33 cellular contexts compared by ENCODE assay signal in genomic region chr17:16222406-16222805, GRCh38.
"Had no signal": no experiment of that assay in that cellular context is flagged by ENCODE, and none has a peak within 500 bp of the region (broad histone marks: within the 10 kb centered on the region; RNA-seq: fewer than 3 reads in every experiment).

No MANE protein-coding gene starts in this region.

- H3K4me1 Mint-ChIP-seq: activated T-helper 17 cell treated with anti-CD3 and anti-CD28 coated beads, Interleukin-2, amount 50 U/mL, for 72 hours had no signal

- H3K27ac ChIP-seq: brain microvascular endothelial cell, KMS-11, Peyer's patch, WERI-Rb-1 had no signal

- H3K4me3 Mint-ChIP-seq: activated CD4-positive, alpha-beta memory T cell treated with anti-CD3 and anti-CD28 coated beads, Interleukin-2, amount 10 ng/mL, durations not matched to agents 7 days and 5 days; activated naive CD8-positive, alpha-beta T cell treated with anti-CD3 and anti-CD28 coated beads for 36 hours; activated T-cell treated with anti-CD3 and anti-CD28 coated beads, Interleukin-2, amount 50 U/mL, for 72 hours; activated T-helper 17 cell treated with anti-CD3 and anti-CD28 coated beads, Interleukin-2, amount 50 U/mL, for 72 hours had no signal

- H3K27me3 Mint-ChIP-seq: activated CD4-positive, alpha-beta memory T cell treated with anti-CD3 and anti-CD28 coated beads, Interleukin-2, amount 10 ng/mL, durations not matched to agents 7 days and 5 days; activated naive CD8-positive, alpha-beta T cell treated with anti-CD3 and anti-CD28 coated beads for 36 hours; activated T-helper 17 cell treated with anti-CD3 and anti-CD28 coated beads, Interleukin-2, amount 50 U/mL, for 72 hours had no signal

- ATAC-seq: activated T-cell treated with anti-CD3 and anti-CD28 coated beads, Interleukin-2, amount 50 U/mL, for 72 hours; activated T-helper 17 cell treated with anti-CD3 and anti-CD28 coated beads, Interleukin-2, amount 50 U/mL, for 72 hours had no signal

- H3K4me2 ChIP-seq: KMS-11 had no signal

- H3K9me3 Mint-ChIP-seq: activated CD4-positive, alpha-beta memory T cell treated with anti-CD3 and anti-CD28 coated beads, Interleukin-2, amount 10 ng/mL, durations not matched to agents 7 days and 5 days; activated naive CD8-positive, alpha-beta T cell treated with anti-CD3 and anti-CD28 coated beads for 36 hours; activated T-cell treated with anti-CD3 and anti-CD28 coated beads, Interleukin-2, amount 50 U/mL, for 72 hours; activated T-helper 17 cell treated with anti-CD3 and anti-CD28 coated beads, Interleukin-2, amount 50 U/mL, for 72 hours had no signal

- H3K27me3 ChIP-seq: brain microvascular endothelial cell, MG63, Peyer's patch had no signal

- H3K9me3 ChIP-seq: MG63, Peyer's patch had no signal

- H3K9ac ChIP-seq: KMS-11 had no signal

- H3K27ac Mint-ChIP-seq: activated CD4-positive, alpha-beta memory T cell treated with anti-CD3 and anti-CD28 coated beads, Interleukin-2, amount 10 ng/mL, durations not matched to agents 7 days and 5 days; activated naive CD8-positive, alpha-beta T cell treated with anti-CD3 and anti-CD28 coated beads for 36 hours; activated T-helper 17 cell treated with anti-CD3 and anti-CD28 coated beads, Interleukin-2, amount 50 U/mL, for 72 hours had no signal

- H3K36me3 ChIP-seq: brain microvascular endothelial cell, Peyer's patch had no signal

- H3K4me3 ChIP-seq: MG63, Peyer's patch had no signal

- DNase-seq: activated CD4-positive, alpha-beta memory T cell treated with anti-CD3 and anti-CD28 coated beads, Interleukin-2, amount 10 ng/mL, durations not matched to agents 7 days and 5 days; activated CD4-positive, alpha-beta T cell treated with anti-CD3 and anti-CD28 coated beads for 1 hour; activated CD4-positive, alpha-beta T cell treated with anti-CD3 and anti-CD28 coated beads for 48 hours; activated CD4-positive, CD25-positive, alpha-beta regulatory T cell; activated CD8-positive, alpha-beta memory T cell treated with anti-CD3 and anti-CD28 coated beads for 24 hours; activated effector memory CD4-positive, alpha-beta T cell treated with anti-CD3 and anti-CD28 coated beads, Interleukin-2, amount 50 U/mL, for 16 hours; activated naive CD4-positive, alpha-beta T cell; activated naive CD4-positive, alpha-beta T cell treated with anti-CD3 and anti-CD28 coated beads, Interleukin-2, amount 50 U/mL, for 16 hours; activated naive CD8-positive, alpha-beta T cell treated with anti-CD3 and anti-CD28 coated beads for 36 hours; activated T-cell treated with anti-CD3 and anti-CD28 coated beads, Interleukin-2, amount 50 U/mL, for 1 hour; activated T-cell treated with anti-CD3 and anti-CD28 coated beads, Interleukin-2, amount 50 U/mL, for 72 hours; amniotic stem cell; aorta; central memory CD4-positive, alpha-beta T cell; NCI-H1048; NCI-H1436 treated with DMSO at 0.1 percent for 48 hours; NCI-H1694 treated with DMSO at 0.1 percent for 48 hours; NCI-H2029; NCI-H510A; NCI-H526; NCI-H748 treated with DMSO at 0.1 percent for 48 hours; NK-92 treated with Interleukin-12 subunit alpha and Interleukin-12 subunit beta, amount 100 ng/mL, for 24 hours; Peyer's patch; RPMI8226; SHP77 treated with DMSO at 0.1 percent for 48 hours; SW 1271; T-helper 1 cell; T1000; WERI-Rb-1 had no signal
